ENCODE assay signal across 8 cellular contexts in genomic region chr20:50932016-50932338, GRCh38. TPM values are rescaled to one million over a fixed set of nuclear protein-coding genes. Genes with fewer than 3 reads are reported as not detected.
A peak's percentile ranks its signal among the peaks of the same experiment; 100 is the strongest.
DNase-seq lines count a peak whose midpoint lies in the region; TF ChIP-seq lines count a peak whose summit lies in the region.

No MANE protein-coding gene starts in this region.

- TF ChIP-seq POLR2A in Peyer's patch (IDR thresholded peaks at IDR 0.05): no peak
- TF ChIP-seq POLR2A in sigmoid colon (IDR thresholded peaks at IDR 0.05): no peak

- no peak for TF ChIP-seq EP300 in sigmoid colon (IDR thresholded peaks at IDR 0.05)

- TF ChIP-seq CTCF in GM12875 (IDR thresholded peaks at IDR 0.05; ENCODE audit: borderline replicate concordance, insufficient read depth, low read depth, low read length) (no peak), Peyer's patch (IDR thresholded peaks at IDR 0.05) (no peak), sigmoid colon (IDR thresholded peaks at IDR 0.05) (no peak)

- WGBS in esophagus, 2 donors: 39 to 57% methylated on average over 6 of the region's 6 CpGs
- WGBS in sigmoid colon, 2 donors: 46 to 69% methylated on average over 6 of the region's 6 CpGs

- H3K27me3 ChIP-seq in Peyer's patch: no peaks in the 10 kb centered on the region
- no peaks in the 10 kb centered on the region for H3K27me3 ChIP-seq in esophagus (ENCODE audit: control insufficient read depth in 1 of 2, insufficient read depth in 2 of 2, low read length in 2 of 2)
- no peaks in the 10 kb centered on the region for H3K27me3 ChIP-seq in sigmoid colon

- H3K36me3 ChIP-seq in Peyer's patch (peaks cover 0 to 35% (median 0%) of the 10 kb centered on the region in 3 donors), esophagus (ENCODE audit: control insufficient read depth in 2 of 2, insufficient read depth in 2 of 2, low read length in 1 of 2) (no peaks in the 10 kb centered on the region), sigmoid colon (peaks cover 0 to 40% (median 14%) of the 10 kb centered on the region in 4 donors)

- intact Hi-C loops in sigmoid colon (cut with DNase I): no loop called here

- DNase-seq in Peyer's patch (no peak), sigmoid colon (no peak), NCI-H446 treated with DMSO at 0.1 percent for 48 hours (lab: John Stamatoyannopoulos, UW) (no peak), middle frontal gyrus (ENCODE audit: extremely low spot score, low spot score) (no peak), HuH-7 (ENCODE audit: low spot score) (no peak)
- DNase-seq in stimulated activated CD4-positive, alpha-beta T cell treated with anti-CD3 and anti-CD28 coated beads, Interleukin-2, amount 100 ng/mL, for 24 hours: no peak

- H3K9me3 ChIP-seq in Peyer's patch (no peaks in the 10 kb centered on the region), esophagus (ENCODE audit: control insufficient read depth in 2 of 2, insufficient read depth in 1 of 2, low read depth in 1 of 2, low read length in 1 of 2) (no peaks in the 10 kb centered on the region), sigmoid colon (no peaks in the 10 kb centered on the region)

- H3K4me1 ChIP-seq in Peyer's patch: peaks cover 0 to 36% (median 0%) of the 10 kb centered on the region in 4 donors
- peaks cover 0 to 3% of the 10 kb centered on the region in 2 donors for H3K4me1 ChIP-seq in esophagus (ENCODE audit: control insufficient read depth in 2 of 2, insufficient read depth in 2 of 2, low read length in 1 of 2)
- H3K4me1 ChIP-seq in sigmoid colon: peaks cover 0 to 33% (median 25%) of the 10 kb centered on the region in 4 donors

- H3K4me3 ChIP-seq in GM12875 (ENCODE audit: low read depth, low read length) (peak overlapping the region; percentile 26), Peyer's patch (peak overlapping the region; percentile 71 to 94 (median 75)), esophagus (ENCODE audit: low read depth in 1 of 2, low read length in 2 of 2) (peak overlapping the region; percentile 87 to 100), sigmoid colon (peak overlapping the region; percentile 72 to 89 (median 84))

- H3K27ac ChIP-seq in Peyer's patch: peak overlapping the region; percentile 95 to 100 (median 98)
- H3K27ac ChIP-seq in esophagus (ENCODE audit: low read depth in 2 of 2, low read length in 1 of 2): peak overlapping the region; percentile 99 to 100
- H3K27ac ChIP-seq in sigmoid colon: peak overlapping the region; percentile 95 to 98 (median 96)

RNA-seq across cellular contexts. Expression of gene ADNP, which starts 0.7 kb away (rescaled TPM):
- total RNA-seq in Peyer's patch: 10 to 100 TPM; 51.8 to 64.3 (median 58.2) TPM
- polyA plus RNA-seq in esophagus: 10 to 100 TPM; 18.3 to 33.5 TPM
- 10 to 100 TPM; 41.5 to 52.6 (median 43.6) TPM for total RNA-seq in sigmoid colon
- 10 to 100 TPM; 12.0 to 33.2 (median 13.8) TPM for polyA plus RNA-seq in sigmoid colon

RNA-seq across cellular contexts. Expression of gene DPM1, which starts 26.4 kb away (rescaled TPM):
- 10 to 100 TPM; 19.5 to 82.5 (median 24.8) TPM for total RNA-seq in Peyer's patch
- polyA plus RNA-seq in esophagus: 10 to 100 TPM; 20.7 to 55.8 TPM
- 10 to 100 TPM; 45.4 to 94.6 (median 63.0) TPM for total RNA-seq in sigmoid colon
- polyA plus RNA-seq in sigmoid colon: 10 to 100 TPM; 52.9 to 76.1 (median 60.4) TPM

RNA-seq across cellular contexts. Expression of gene MOCS3, which starts 26.6 kb away (rescaled TPM):
- total RNA-seq in Peyer's patch: 1 to 10 TPM; 3.3 to 4.6 (median 3.7) TPM
- polyA plus RNA-seq in esophagus: 1 to 10 TPM; 1.3 to 2.8 TPM
- total RNA-seq in sigmoid colon: 1 to 10 TPM; 2.8 to 3.9 (median 3.6) TPM
- polyA plus RNA-seq in sigmoid colon: 1 to 10 TPM; 1.2 to 3.9 (median 3.6) TPM

Comparison
In these comparisons a context has a peak if more than half of its experiments do, and no peak if none do; other contexts are left out.
1. H3K4me3 ChIP-seq: peak in every context shown above with its lines; median percentile 94 in esophagus; 84 in sigmoid colon; 75 in Peyer's patch; 26 in GM12875.